In the genomic region with DNA sequence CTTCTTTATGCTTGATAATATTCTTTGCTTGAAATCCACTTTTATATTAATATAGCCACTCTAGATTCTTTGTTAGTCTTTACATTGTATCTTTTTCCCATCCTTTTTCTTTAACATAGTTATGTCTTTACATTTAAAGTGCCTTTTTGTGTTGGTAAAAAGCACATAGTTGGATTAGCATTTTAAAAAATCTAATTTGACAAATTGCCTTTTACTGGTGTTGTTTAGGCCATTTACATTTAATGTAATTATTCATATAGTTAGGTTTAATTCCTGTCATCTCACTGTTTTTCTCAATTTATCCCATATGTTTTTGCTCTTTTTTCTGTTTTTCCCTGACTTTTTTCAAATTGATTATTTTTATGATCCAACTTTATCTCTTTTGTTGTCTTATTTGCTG, we compare ENCODE assay signal across 22 cellular contexts.
"Had no signal": no experiment of that assay in that cellular context is flagged by ENCODE, and none has a peak within 500 bp of the region (broad histone marks: within the 10 kb centered on the region; RNA-seq: fewer than 3 reads in every experiment).

No MANE protein-coding gene starts in this region.

- FAIRE-seq: RCC 7860 had no signal

- H3K27ac ChIP-seq: SJSA1, SK-N-MC had no signal

- H3K27me3 ChIP-seq: MG63, SJSA1 had no signal

- DNase-seq: Karpas-422, KG1, MG63, NCI-H1092, NCI-H1105 treated with DMSO at 0.1 percent for 48 hours, NCI-H1417 treated with DMSO at 0.1 percent for 48 hours, NCI-H187, NCI-H2029, NCI-H2081 treated with DMSO at 0.1 percent for 48 hours, NCI-H2171, NCI-H226, NCI-H446, NCI-H510A, NCI-H524 treated with DMSO at 0.1 percent for 48 hours, NCI-H69, NCI-H774, Right ventricle myocardium superior, RPMI8226, SIG-M5 had no signal

- H3K4me3 ChIP-seq: MG63, SJSA1, SK-N-MC had no signal
